Comparison of ENCODE assay signal across 1 cellular context in genomic region chr3:195808741-195809290, GRCh38.
TF ChIP-seq lines count a peak whose summit lies in the region.

No MANE protein-coding gene starts in this region.

TF ChIP-seq in H1, 55 proteins besides CTCF, POLR2A, EP300 and RAD21:
- TF ChIP-seq RNF2 (IDR thresholded peaks at IDR 0.05; ENCODE audit: borderline replicate concordance, low read depth, low read length, missing control alignments, poor library complexity, severe bottlenecking) = no peak
